1 cellular context compared by ENCODE assay signal in the genomic region with DNA sequence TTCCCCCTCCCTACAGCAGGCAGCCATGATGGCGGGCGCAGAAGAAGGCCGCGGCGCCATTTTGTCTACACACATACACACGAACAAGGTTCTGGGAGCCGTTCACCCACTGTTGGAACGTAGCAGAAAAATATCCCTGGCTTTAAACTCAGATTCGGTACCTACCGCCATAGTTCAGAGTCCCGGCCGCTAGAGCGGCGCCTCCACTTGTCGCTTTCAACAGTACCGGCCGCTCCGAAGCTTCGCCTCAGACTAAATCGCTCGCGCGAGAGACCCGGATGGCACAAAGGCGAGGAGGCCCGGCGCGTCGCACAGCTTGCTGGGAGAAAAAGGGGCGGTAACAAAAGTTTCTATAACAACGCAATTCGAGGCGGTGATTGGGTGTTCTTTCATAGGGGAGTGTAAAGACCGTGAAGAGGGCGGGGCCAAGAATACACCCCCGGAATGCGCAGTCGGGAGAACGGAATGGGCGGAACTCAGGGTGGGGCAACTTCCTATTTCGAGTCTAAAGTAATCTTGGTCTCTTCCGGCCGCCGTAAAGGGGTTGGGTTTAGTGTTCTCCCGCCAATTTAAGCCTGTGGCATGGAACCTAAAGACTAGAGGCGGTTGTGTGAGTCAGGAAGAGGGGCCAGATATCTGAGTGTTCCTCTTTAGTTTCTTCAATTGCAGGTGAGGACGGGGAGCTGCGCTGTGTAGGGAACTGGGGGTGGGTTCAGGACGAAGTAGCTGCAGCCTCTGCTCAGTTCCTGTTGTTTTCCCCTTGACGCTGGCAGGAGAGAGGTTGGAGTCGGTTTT.
TF ChIP-seq lines count a peak whose summit lies in the region.

A gene with protein sequence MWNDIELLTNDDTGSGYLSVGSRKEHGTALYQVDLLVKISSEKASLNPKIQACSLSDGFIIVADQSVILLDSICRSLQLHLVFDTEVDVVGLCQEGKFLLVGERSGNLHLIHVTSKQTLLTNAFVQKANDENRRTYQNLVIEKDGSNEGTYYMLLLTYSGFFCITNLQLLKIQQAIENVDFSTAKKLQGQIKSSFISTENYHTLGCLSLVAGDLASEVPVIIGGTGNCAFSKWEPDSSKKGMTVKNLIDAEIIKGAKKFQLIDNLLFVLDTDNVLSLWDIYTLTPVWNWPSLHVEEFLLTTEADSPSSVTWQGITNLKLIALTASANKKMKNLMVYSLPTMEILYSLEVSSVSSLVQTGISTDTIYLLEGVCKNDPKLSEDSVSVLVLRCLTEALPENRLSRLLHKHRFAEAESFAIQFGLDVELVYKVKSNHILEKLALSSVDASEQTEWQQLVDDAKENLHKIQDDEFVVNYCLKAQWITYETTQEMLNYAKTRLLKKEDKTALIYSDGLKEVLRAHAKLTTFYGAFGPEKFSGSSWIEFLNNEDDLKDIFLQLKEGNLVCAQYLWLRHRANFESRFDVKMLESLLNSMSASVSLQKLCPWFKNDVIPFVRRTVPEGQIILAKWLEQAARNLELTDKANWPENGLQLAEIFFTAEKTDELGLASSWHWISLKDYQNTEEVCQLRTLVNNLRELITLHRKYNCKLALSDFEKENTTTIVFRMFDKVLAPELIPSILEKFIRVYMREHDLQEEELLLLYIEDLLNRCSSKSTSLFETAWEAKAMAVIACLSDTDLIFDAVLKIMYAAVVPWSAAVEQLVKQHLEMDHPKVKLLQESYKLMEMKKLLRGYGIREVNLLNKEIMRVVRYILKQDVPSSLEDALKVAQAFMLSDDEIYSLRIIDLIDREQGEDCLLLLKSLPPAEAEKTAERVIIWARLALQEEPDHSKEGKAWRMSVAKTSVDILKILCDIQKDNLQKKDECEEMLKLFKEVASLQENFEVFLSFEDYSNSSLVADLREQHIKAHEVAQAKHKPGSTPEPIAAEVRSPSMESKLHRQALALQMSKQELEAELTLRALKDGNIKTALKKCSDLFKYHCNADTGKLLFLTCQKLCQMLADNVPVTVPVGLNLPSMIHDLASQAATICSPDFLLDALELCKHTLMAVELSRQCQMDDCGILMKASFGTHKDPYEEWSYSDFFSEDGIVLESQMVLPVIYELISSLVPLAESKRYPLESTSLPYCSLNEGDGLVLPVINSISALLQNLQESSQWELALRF (N-terminal part only) (plus strand): TSS at position 567 of the 795 bp plus-strand sequence. CDS start 2,815 bp downstream, outside the sequence.
A gene with protein sequence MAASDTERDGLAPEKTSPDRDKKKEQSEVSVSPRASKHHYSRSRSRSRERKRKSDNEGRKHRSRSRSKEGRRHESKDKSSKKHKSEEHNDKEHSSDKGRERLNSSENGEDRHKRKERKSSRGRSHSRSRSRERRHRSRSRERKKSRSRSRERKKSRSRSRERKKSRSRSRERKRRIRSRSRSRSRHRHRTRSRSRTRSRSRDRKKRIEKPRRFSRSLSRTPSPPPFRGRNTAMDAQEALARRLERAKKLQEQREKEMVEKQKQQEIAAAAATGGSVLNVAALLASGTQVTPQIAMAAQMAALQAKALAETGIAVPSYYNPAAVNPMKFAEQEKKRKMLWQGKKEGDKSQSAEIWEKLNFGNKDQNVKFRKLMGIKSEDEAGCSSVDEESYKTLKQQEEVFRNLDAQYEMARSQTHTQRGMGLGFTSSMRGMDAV (minus strand): TSS at position 254 of the 795 bp plus-strand sequence. CDS start 83 bp downstream, at position 171.

TF ChIP-seq in GM12878, 131 proteins besides CTCF, POLR2A, EP300 and RAD21 (continued from another document and continues in another):
- peak; percentile 94 for TF ChIP-seq NKRF (conservative IDR thresholded peaks at IDR 0.05)
- peak; percentile 94 for TF ChIP-seq TAF1 (IDR thresholded peaks at IDR 0.05; ENCODE audit: borderline replicate concordance, low read depth, low read length)
- TF ChIP-seq TARDBP (IDR thresholded peaks at IDR 0.05; ENCODE audit: borderline replicate concordance): 0 out of 2 replicates have a peak, but pooled peaks have one; percentile 28
- TF ChIP-seq SMC3 (IDR thresholded peaks at IDR 0.05; ENCODE audit: borderline replicate concordance, low read length): no peak
- TF ChIP-seq SIN3A (IDR thresholded peaks at IDR 0.05; ENCODE audit: low read depth, low read length): peak; percentile 70
- TF ChIP-seq FOS (IDR thresholded peaks at IDR 0.05; ENCODE audit: borderline replicate concordance, extremely low read depth, insufficient read length): no peak
- TF ChIP-seq NFYA (IDR thresholded peaks at IDR 0.05; ENCODE audit: borderline replicate concordance, low read depth, low read length): no peak
- TF ChIP-seq GABPA (IDR thresholded peaks at IDR 0.05; ENCODE audit: low read depth): peak; percentile 87
- TF ChIP-seq ZBTB40 (IDR thresholded peaks at IDR 0.05; ENCODE audit: borderline replicate concordance): peak; percentile 90; the same call in 1 of the 2 replicates
- TF ChIP-seq ZNF687 (IDR thresholded peaks at IDR 0.05): peak; percentile 85
- peak; percentile 99 for TF ChIP-seq PML (IDR thresholded peaks at IDR 0.05; ENCODE audit: low read length)
- no peak for TF ChIP-seq ZBTB33 (IDR thresholded peaks at IDR 0.05)
- TF ChIP-seq, protein P1, sequence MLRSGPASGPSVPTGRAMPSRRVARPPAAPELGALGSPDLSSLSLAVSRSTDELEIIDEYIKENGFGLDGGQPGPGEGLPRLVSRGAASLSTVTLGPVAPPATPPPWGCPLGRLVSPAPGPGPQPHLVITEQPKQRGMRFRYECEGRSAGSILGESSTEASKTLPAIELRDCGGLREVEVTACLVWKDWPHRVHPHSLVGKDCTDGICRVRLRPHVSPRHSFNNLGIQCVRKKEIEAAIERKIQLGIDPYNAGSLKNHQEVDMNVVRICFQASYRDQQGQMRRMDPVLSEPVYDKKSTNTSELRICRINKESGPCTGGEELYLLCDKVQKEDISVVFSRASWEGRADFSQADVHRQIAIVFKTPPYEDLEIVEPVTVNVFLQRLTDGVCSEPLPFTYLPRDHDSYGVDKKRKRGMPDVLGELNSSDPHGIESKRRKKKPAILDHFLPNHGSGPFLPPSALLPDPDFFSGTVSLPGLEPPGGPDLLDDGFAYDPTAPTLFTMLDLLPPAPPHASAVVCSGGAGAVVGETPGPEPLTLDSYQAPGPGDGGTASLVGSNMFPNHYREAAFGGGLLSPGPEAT (IDR thresholded peaks at IDR 0.05; ENCODE audit: low read depth): peak; percentile 99
- TF ChIP-seq HDGF (IDR thresholded peaks at IDR 0.05): no peak
- TF ChIP-seq HSF1 (IDR thresholded peaks at IDR 0.05; ENCODE audit: low read depth, low read length): no peak
- TF ChIP-seq, protein P2, sequence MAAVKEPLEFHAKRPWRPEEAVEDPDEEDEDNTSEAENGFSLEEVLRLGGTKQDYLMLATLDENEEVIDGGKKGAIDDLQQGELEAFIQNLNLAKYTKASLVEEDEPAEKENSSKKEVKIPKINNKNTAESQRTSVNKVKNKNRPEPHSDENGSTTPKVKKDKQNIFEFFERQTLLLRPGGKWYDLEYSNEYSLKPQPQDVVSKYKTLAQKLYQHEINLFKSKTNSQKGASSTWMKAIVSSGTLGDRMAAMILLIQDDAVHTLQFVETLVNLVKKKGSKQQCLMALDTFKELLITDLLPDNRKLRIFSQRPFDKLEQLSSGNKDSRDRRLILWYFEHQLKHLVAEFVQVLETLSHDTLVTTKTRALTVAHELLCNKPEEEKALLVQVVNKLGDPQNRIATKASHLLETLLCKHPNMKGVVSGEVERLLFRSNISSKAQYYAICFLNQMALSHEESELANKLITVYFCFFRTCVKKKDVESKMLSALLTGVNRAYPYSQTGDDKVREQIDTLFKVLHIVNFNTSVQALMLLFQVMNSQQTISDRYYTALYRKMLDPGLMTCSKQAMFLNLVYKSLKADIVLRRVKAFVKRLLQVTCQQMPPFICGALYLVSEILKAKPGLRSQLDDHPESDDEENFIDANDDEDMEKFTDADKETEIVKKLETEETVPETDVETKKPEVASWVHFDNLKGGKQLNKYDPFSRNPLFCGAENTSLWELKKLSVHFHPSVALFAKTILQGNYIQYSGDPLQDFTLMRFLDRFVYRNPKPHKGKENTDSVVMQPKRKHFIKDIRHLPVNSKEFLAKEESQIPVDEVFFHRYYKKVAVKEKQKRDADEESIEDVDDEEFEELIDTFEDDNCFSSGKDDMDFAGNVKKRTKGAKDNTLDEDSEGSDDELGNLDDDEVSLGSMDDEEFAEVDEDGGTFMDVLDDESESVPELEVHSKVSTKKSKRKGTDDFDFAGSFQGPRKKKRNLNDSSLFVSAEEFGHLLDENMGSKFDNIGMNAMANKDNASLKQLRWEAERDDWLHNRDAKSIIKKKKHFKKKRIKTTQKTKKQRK (IDR thresholded peaks at IDR 0.05; ENCODE audit: low read depth, low read length): no peak
